In genomic region chr12:117847371-117847770, GRCh38 we compare ENCODE assay signal across 25 cellular contexts.
"Had no signal": no experiment of that assay in that cellular context is flagged by ENCODE, and none has a peak within 500 bp of the region (broad histone marks: within the 10 kb centered on the region; RNA-seq: fewer than 3 reads in every experiment).

No MANE protein-coding gene starts in this region.

- H3K27ac ChIP-seq: brain microvascular endothelial cell, cardiac muscle cell, KMS-11, PC-9 had no signal

- ATAC-seq: activated CD8-positive, alpha-beta memory T cell treated with anti-CD3 and anti-CD28 coated beads, Interleukin-2, amount 10 ng/mL, durations not matched to agents 7 days and 5 days; activated naive CD4-positive, alpha-beta T cell treated with anti-CD3 and anti-CD28 coated beads, Interleukin-2, amount 50 U/mL, for 72 hours; activated naive CD8-positive, alpha-beta T cell treated with anti-CD3 and anti-CD28 coated beads, Interleukin-2, amount 50 U/mL, for 24 hours; activated T-cell treated with anti-CD3 and anti-CD28 coated beads, Interleukin-2, amount 50 U/mL, for 4 hours; T-helper 17 cell had no signal

- H3K4me2 ChIP-seq: KMS-11, PC-9 had no signal

- H3K4me3 ChIP-seq: cardiac muscle cell, PC-9 had no signal

- H3K27me3 ChIP-seq: brain microvascular endothelial cell, cardiac muscle cell had no signal

- H3K36me3 ChIP-seq: brain microvascular endothelial cell, cardiac muscle cell had no signal

- H2AFZ ChIP-seq: PC-9 had no signal

- H3K27ac Mint-ChIP-seq: activated B cell treated with CpG ODN at 0.5 μM for 24 hours; activated CD4-positive, alpha-beta T cell treated with anti-CD3 and anti-CD28 coated beads, Interleukin-2, amount 10 ng/mL, durations not matched to agents 24 days and 14 days; activated CD8-positive, alpha-beta memory T cell treated with anti-CD3 and anti-CD28 coated beads, Interleukin-2, amount 10 ng/mL, durations not matched to agents 7 days and 5 days; activated naive CD4-positive, alpha-beta T cell treated with anti-CD3 and anti-CD28 coated beads, Interleukin-2, amount 50 U/mL, for 72 hours; activated naive CD8-positive, alpha-beta T cell treated with anti-CD3 and anti-CD28 coated beads, Interleukin-2, amount 50 U/mL, for 24 hours; T-helper 17 cell had no signal

- H3K4me1 Mint-ChIP-seq: activated B cell treated with CpG ODN at 0.5 μM for 24 hours; activated CD4-positive, alpha-beta T cell treated with anti-CD3 and anti-CD28 coated beads, Interleukin-2, amount 10 ng/mL, durations not matched to agents 24 days and 14 days; activated CD8-positive, alpha-beta memory T cell treated with anti-CD3 and anti-CD28 coated beads, Interleukin-2, amount 10 ng/mL, durations not matched to agents 7 days and 5 days; activated naive CD8-positive, alpha-beta T cell treated with anti-CD3 and anti-CD28 coated beads, Interleukin-2, amount 50 U/mL, for 24 hours had no signal

- H3K4me3 Mint-ChIP-seq: activated B cell treated with CpG ODN at 0.5 μM for 24 hours; activated CD4-positive, alpha-beta T cell treated with anti-CD3 and anti-CD28 coated beads, Interleukin-2, amount 10 ng/mL, durations not matched to agents 24 days and 14 days; activated CD8-positive, alpha-beta memory T cell treated with anti-CD3 and anti-CD28 coated beads, Interleukin-2, amount 10 ng/mL, durations not matched to agents 7 days and 5 days; activated naive CD8-positive, alpha-beta T cell treated with anti-CD3 and anti-CD28 coated beads, Interleukin-2, amount 50 U/mL, for 24 hours; activated T-cell treated with anti-CD3 and anti-CD28 coated beads, Interleukin-2, amount 50 U/mL, for 4 hours; T-helper 17 cell had no signal

- H3K36me3 Mint-ChIP-seq: activated CD8-positive, alpha-beta memory T cell treated with anti-CD3 and anti-CD28 coated beads, Interleukin-2, amount 10 ng/mL, durations not matched to agents 7 days and 5 days had no signal

- H3K27me3 Mint-ChIP-seq: activated CD4-positive, alpha-beta T cell treated with anti-CD3 and anti-CD28 coated beads, Interleukin-2, amount 10 ng/mL, durations not matched to agents 24 days and 14 days; activated CD8-positive, alpha-beta memory T cell treated with anti-CD3 and anti-CD28 coated beads, Interleukin-2, amount 10 ng/mL, durations not matched to agents 7 days and 5 days had no signal

- DNase-seq: activated B cell treated with CpG ODN at 0.5 μM for 24 hours; activated CD4-positive, alpha-beta T cell treated with anti-CD3 and anti-CD28 coated beads for 1 hour; activated CD4-positive, alpha-beta T cell treated with anti-CD3 and anti-CD28 coated beads, Interleukin-2, amount 10 ng/mL, durations not matched to agents 24 days and 14 days; activated CD4-positive, alpha-beta T cell treated with anti-CD3 and anti-CD28 coated beads, Interleukin-2, amount 50 U/mL, for 48 hours; activated CD8-positive, alpha-beta memory T cell treated with anti-CD3 and anti-CD28 coated beads, Interleukin-2, amount 10 ng/mL, durations not matched to agents 7 days and 5 days; activated effector memory CD4-positive, alpha-beta T cell treated with anti-CD3 and anti-CD28 coated beads, Interleukin-2, amount 50 U/mL, for 16 hours; activated naive CD4-positive, alpha-beta T cell treated with Interleukin-2 at 50 U/mL for 16 hours; activated naive CD8-positive, alpha-beta T cell treated with anti-CD3 and anti-CD28 coated beads, Interleukin-2, amount 50 U/mL, for 24 hours; activated T-cell treated with anti-CD3 and anti-CD28 coated beads, Interleukin-2, amount 50 U/mL, for 4 hours; amygdala; brain microvascular endothelial cell; MV-4-11; NCI-H1092 treated with DMSO at 0.1 percent for 48 hours; NCI-H1417 treated with DMSO at 0.1 percent for 48 hours; NCI-H187; NCI-H2081; NCI-H510A treated with DMSO at 0.1 percent for 48 hours; NCI-H774; PC-9; SIG-M5; T-helper 17 cell; T-helper 9 cell had no signal

- H3K9ac ChIP-seq: KMS-11 had no signal
